ENCODE assay signal across 23 cellular contexts in genomic region chr1:234854648-234855039, GRCh38.
DNase-seq lines count a peak whose midpoint lies in the region; ATAC-seq, FAIRE-seq and TF ChIP-seq lines count a peak whose summit lies in the region.
"Had no signal": no experiment of that assay in that cellular context is flagged by ENCODE, and none has a peak within 500 bp of the region (broad histone marks: within the 10 kb centered on the region; RNA-seq: fewer than 3 reads in every experiment).

No MANE protein-coding gene starts in this region.

- H3K4me1 ChIP-seq in right cardiac atrium (ENCODE audit: control insufficient read depth, insufficient read depth, low read length), result peaks cover 5% of the 10 kb centered on the region
- peaks cover 19% of the 10 kb centered on the region for H3K4me1 ChIP-seq in astrocyte (ENCODE audit: insufficient read depth, low read length)
- H3K4me1 ChIP-seq in osteoblast (ENCODE audit: insufficient read depth, low read length), result peaks cover 28% of the 10 kb centered on the region
- peaks cover 0 to 4% of the 10 kb centered on the region in 2 donors for H3K4me1 ChIP-seq in ascending aorta
- H3K4me1 ChIP-seq: HAP-1 had no signal

- no peaks in the 10 kb centered on the region for H3K9me3 Mint-ChIP-seq in astrocyte (ENCODE audit: unreplicated experiment)
- H3K9me3 Mint-ChIP-seq: CD8-positive, alpha-beta memory T cell; GM23338 had no signal

- DNase-seq in right cardiac atrium, result no peak
- DNase-seq in cardiac septum (ENCODE audit: low spot score), result no peak
- DNase-seq in astrocyte (ENCODE audit: low read depth), result no peak
- DNase-seq in osteoblast (ENCODE audit: insufficient read length, low spot score, missing footprints), result no peak
- no peak for DNase-seq in NCI-H748 treated with DMSO at 0.1 percent for 48 hours (lab: John Stamatoyannopoulos, UW)
- no peak for DNase-seq in ascending aorta (ENCODE audit: low spot score in 2 of 2)
- no peak for DNase-seq in NCI-H748 (lab: John Stamatoyannopoulos, UW; ENCODE audit: unreplicated experiment)
- no peak for DNase-seq in KBM-7
- DNase-seq: ACHN; Calu3; CD8-positive, alpha-beta memory T cell; NCI-H1694; NCI-H2081 treated with DMSO at 0.1 percent for 48 hours; NCI-H2171 treated with DMSO at 0.1 percent for 48 hours; NCI-H524 treated with DMSO at 0.1 percent for 48 hours; RPMI8226; SHP77 had no signal

- 69% methylated on average over 1 of the region's 1 CpG for WGBS in right cardiac atrium

- H3K9me3 ChIP-seq in right cardiac atrium (ENCODE audit: control insufficient read depth, low read length), result no peaks in the 10 kb centered on the region
- no peaks in the 10 kb centered on the region for H3K9me3 ChIP-seq in astrocyte (ENCODE audit: insufficient read depth, low read depth, low read length)
- no peaks in the 10 kb centered on the region for H3K9me3 ChIP-seq in osteoblast (ENCODE audit: low read depth, low read length)
- H3K9me3 ChIP-seq in ascending aorta, result no peaks in the 10 kb centered on the region
- H3K9me3 ChIP-seq: HAP-1 had no signal

- intact Hi-C loops in right cardiac atrium (cut with DNase I), result no loop called here
- intact Hi-C loops in cardiac septum (cut with DNase I), result no loop called here
- intact Hi-C loops in ascending aorta (cut with DNase I), result no loop called here

- H2AFZ ChIP-seq in astrocyte (ENCODE audit: low read depth, low read length) (no peak overlapping the region), osteoblast (ENCODE audit: low read length) (no peak overlapping the region)
- H2AFZ ChIP-seq: GM23338 had no signal

- in situ Hi-C loops in KBM-7 (cut with MboI; ENCODE audit: low pct_unique_long_range_greater_than_20kb, low sequenced_read_pairs), result loop anchor here (25.0 kb wide), 1 partner anchor 242 kb away; the partner anchor contains the start of gene IRF2BP2

- H3K4me2 ChIP-seq in astrocyte (ENCODE audit: low read length) (no peak overlapping the region), osteoblast (ENCODE audit: insufficient read depth, low read length) (no peak overlapping the region)
- H3K4me2 ChIP-seq: BLaER1, GM23338 had no signal

- FAIRE-seq in astrocyte (lab: Jason Lieb, UNC), result no peak
- FAIRE-seq: G401.6, GM18507 had no signal

- no peak overlapping the region for H3K9ac ChIP-seq in astrocyte (ENCODE audit: low read length)
- H3K9ac ChIP-seq: BLaER1 had no signal

- no peak for ATAC-seq in right cardiac atrium
- ATAC-seq: GM23338 had no signal

- no peaks in the 10 kb centered on the region for H3K27me3 Mint-ChIP-seq in astrocyte (ENCODE audit: low read depth, unreplicated experiment)
- H3K27me3 Mint-ChIP-seq: CD8-positive, alpha-beta memory T cell had no signal

- H3K4me1 Mint-ChIP-seq in astrocyte (ENCODE audit: low read depth, unreplicated experiment), result peaks cover 25% of the 10 kb centered on the region

- H3K36me3 ChIP-seq in astrocyte (ENCODE audit: insufficient read depth, low read length) (no peaks in the 10 kb centered on the region), osteoblast (ENCODE audit: insufficient read depth, low read length) (no peaks in the 10 kb centered on the region), ascending aorta (no peaks in the 10 kb centered on the region)
- H3K36me3 ChIP-seq: BLaER1, HAP-1 had no signal

- H3K36me3 Mint-ChIP-seq in astrocyte (ENCODE audit: low read depth, unreplicated experiment), result peaks cover 2% of the 10 kb centered on the region

- no peak overlapping the region for H3K4me3 Mint-ChIP-seq in astrocyte (ENCODE audit: unreplicated experiment)
- H3K4me3 Mint-ChIP-seq: CD8-positive, alpha-beta memory T cell; GM23338 had no signal

- H3K27ac ChIP-seq in right cardiac atrium (ENCODE audit: low read length) (peak overlapping the region; percentile 7), astrocyte (ENCODE audit: low read depth, low read length) (no peak overlapping the region), osteoblast (ENCODE audit: low read depth, low read length) (peak overlapping the region; percentile 25), ascending aorta (no peak overlapping the region)
- H3K27ac ChIP-seq: 22Rv1, BLaER1 had no signal

- TF ChIP-seq CTCF in astrocyte (IDR thresholded peaks at IDR 0.05; ENCODE audit: insufficient read depth, low read depth, low read length), result no peak
- no peak for TF ChIP-seq CTCF in osteoblast (IDR thresholded peaks at IDR 0.05; ENCODE audit: extremely low read depth, low read depth, low read length)
- no peak for TF ChIP-seq CTCF in ascending aorta (IDR thresholded peaks at IDR 0.05)

- H3K27ac Mint-ChIP-seq in astrocyte (ENCODE audit: unreplicated experiment), result peak overlapping the region; percentile 47
- H3K27ac Mint-ChIP-seq: CD8-positive, alpha-beta memory T cell; GM23338 had no signal

- H3K79me2 ChIP-seq in astrocyte (ENCODE audit: insufficient read depth, low read length) (no peaks in the 10 kb centered on the region), osteoblast (ENCODE audit: insufficient read depth, low read length) (no peaks in the 10 kb centered on the region)

- H3K4me3 ChIP-seq in right cardiac atrium (ENCODE audit: low read length) (no peak overlapping the region), astrocyte (ENCODE audit: insufficient read depth, low read depth, low read length) (no peak overlapping the region), osteoblast (ENCODE audit: insufficient read depth, low read length) (no peak overlapping the region), ascending aorta (no peak overlapping the region)
- H3K4me3 ChIP-seq: BLaER1, GM23338, HAP-1 had no signal

- no peaks in the 10 kb centered on the region for H4K20me1 ChIP-seq in astrocyte (ENCODE audit: insufficient read depth, low read length)
- H4K20me1 ChIP-seq in osteoblast (ENCODE audit: insufficient read depth, low read length), result no peaks in the 10 kb centered on the region
- H4K20me1 ChIP-seq: BLaER1 had no signal

- H3K27me3 ChIP-seq in right cardiac atrium (ENCODE audit: control insufficient read depth, insufficient read depth) (no peaks in the 10 kb centered on the region), astrocyte (ENCODE audit: insufficient read depth, low read length) (no peaks in the 10 kb centered on the region), osteoblast (ENCODE audit: insufficient read depth, low read length) (no peaks in the 10 kb centered on the region), ascending aorta (no peaks in the 10 kb centered on the region)
- H3K27me3 ChIP-seq: BLaER1 had no signal

Comparison
In these comparisons a context has a peak if more than half of its experiments do, and no peak if none do; other contexts are left out.
1. H3K27ac ChIP-seq: peak in right cardiac atrium (single experiment) and osteoblast (single experiment); none in astrocyte (single experiment) and ascending aorta (0 of 2).